1 cellular context compared by ENCODE assay signal in genomic region chr19:58107778-58108545, GRCh38.
TF ChIP-seq lines count a peak whose summit lies in the region.

No MANE protein-coding gene starts in this region.

TF ChIP-seq in HEK293, 187 proteins besides CTCF, POLR2A, EP300 and RAD21 (continued from another document):
- TF ChIP-seq, protein P1, sequence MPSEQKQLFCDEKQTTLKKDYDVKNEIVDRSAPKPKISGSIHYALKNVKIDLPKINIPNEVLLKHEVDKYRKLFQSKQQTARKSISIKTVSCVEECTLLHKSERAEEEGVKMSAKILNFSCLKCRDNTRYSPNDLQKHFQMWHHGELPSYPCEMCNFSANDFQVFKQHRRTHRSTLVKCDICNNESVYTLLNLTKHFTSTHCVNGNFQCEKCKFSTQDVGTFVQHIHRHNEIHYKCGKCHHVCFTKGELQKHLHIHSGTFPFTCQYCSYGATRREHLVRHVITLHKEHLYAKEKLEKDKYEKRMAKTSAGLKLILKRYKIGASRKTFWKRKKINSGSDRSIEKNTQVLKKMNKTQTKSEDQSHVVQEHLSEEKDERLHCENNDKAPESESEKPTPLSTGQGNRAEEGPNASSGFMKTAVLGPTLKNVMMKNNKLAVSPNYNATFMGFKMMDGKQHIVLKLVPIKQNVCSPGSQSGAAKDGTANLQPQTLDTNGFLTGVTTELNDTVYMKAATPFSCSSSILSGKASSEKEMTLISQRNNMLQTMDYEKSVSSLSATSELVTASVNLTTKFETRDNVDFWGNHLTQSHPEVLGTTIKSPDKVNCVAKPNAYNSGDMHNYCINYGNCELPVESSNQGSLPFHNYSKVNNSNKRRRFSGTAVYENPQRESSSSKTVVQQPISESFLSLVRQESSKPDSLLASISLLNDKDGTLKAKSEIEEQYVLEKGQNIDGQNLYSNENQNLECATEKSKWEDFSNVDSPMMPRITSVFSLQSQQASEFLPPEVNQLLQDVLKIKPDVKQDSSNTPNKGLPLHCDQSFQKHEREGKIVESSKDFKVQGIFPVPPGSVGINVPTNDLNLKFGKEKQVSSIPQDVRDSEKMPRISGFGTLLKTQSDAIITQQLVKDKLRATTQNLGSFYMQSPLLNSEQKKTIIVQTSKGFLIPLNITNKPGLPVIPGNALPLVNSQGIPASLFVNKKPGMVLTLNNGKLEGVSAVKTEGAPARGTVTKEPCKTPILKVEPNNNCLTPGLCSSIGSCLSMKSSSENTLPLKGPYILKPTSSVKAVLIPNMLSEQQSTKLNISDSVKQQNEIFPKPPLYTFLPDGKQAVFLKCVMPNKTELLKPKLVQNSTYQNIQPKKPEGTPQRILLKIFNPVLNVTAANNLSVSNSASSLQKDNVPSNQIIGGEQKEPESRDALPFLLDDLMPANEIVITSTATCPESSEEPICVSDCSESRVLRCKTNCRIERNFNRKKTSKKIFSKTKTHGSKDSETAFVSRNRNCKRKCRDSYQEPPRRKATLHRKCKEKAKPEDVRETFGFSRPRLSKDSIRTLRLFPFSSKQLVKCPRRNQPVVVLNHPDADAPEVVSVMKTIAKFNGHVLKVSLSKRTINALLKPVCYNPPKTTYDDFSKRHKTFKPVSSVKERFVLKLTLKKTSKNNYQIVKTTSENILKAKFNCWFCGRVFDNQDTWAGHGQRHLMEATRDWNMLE (tag by site-specific recombination; conservative IDR thresholded peaks at IDR 0.05; ENCODE audit: low read depth): no peak
- peak; percentile 94 for TF ChIP-seq ZNF274 (IDR thresholded peaks at IDR 0.05; ENCODE audit: low read length)
- TF ChIP-seq ZNF274 (tag by site-specific recombination; IDR thresholded peaks at IDR 0.05; ENCODE audit: borderline replicate concordance): peak; percentile 93
TF ChIP-seq in HEK293: peak in this region for 3.
